ENCODE assay signal across 37 cellular contexts in genomic region chr16:84033251-84034195, GRCh38. TPM values are rescaled to one million over a fixed set of nuclear protein-coding genes. Genes with fewer than 3 reads are reported as not detected.
"Had no signal": no experiment of that assay in that cellular context is flagged by ENCODE, and none has a peak within 500 bp of the region (broad histone marks: within the 10 kb centered on the region; RNA-seq: fewer than 3 reads in every experiment).

No MANE protein-coding gene starts in this region.

- H3K4me3 ChIP-seq: ascending aorta, breast epithelium, cardiac muscle cell, coronary artery, dorsolateral prefrontal cortex, esophagus muscularis mucosa, gastrocnemius medialis, heart left ventricle had no signal

- DNase-seq: activated CD4-positive, alpha-beta memory T cell treated with anti-CD3 and anti-CD28 coated beads for 36 hours; activated CD4-positive, alpha-beta T cell treated with anti-CD3 and anti-CD28 coated beads for 36 hours; activated CD4-positive, alpha-beta T cell treated with anti-CD3 and anti-CD28 coated beads, Interleukin-2, amount 10 ng/mL, durations not matched to agents 24 days and 14 days; activated CD4-positive, CD25-positive, alpha-beta regulatory T cell; activated CD4-positive, CD25-positive, alpha-beta regulatory T cell treated with anti-CD3 and anti-CD28 coated beads, Interleukin-2, amount 50 U/mL, for 72 hours; activated CD8-positive, alpha-beta memory T cell treated with anti-CD3 and anti-CD28 coated beads, Interleukin-2, amount 10 ng/mL, durations not matched to agents 7 days and 5 days; activated CD8-positive, alpha-beta memory T cell treated with anti-CD3 and anti-CD28 coated beads, Interleukin-2, amount 50 U/mL, for 4 hours; activated CD8-positive, alpha-beta T cell treated with anti-CD3 and anti-CD28 coated beads, Interleukin-2, amount 10 ng/mL, durations not matched to agents 7 days and 5 days; activated gamma-delta T cell; activated naive CD4-positive, alpha-beta T cell; activated naive CD4-positive, alpha-beta T cell treated with anti-CD3 and anti-CD28 coated beads, Interleukin-2, amount 10 ng/mL, durations not matched to agents 7 days and 5 days; activated naive CD8-positive, alpha-beta T cell treated with anti-CD3 and anti-CD28 coated beads, Interleukin-2, amount 10 ng/mL, durations not matched to agents 7 days and 5 days; activated T-cell treated with anti-CD3 and anti-CD28 coated beads, Interleukin-2, amount 50 U/mL, for 1 hour; activated T-cell treated with anti-CD3 and anti-CD28 coated beads, Interleukin-2, amount 50 U/mL, for 48 hours; dorsolateral prefrontal cortex; effector memory CD8-positive, alpha-beta T cell; erythroblast; foreskin keratinocyte; gastrocnemius medialis; glutamatergic neuron; heart left ventricle; T-helper 1 cell; T-helper 17 cell; T1000 had no signal

- H3K36me3 Mint-ChIP-seq: activated CD4-positive, alpha-beta memory T cell treated with anti-CD3 and anti-CD28 coated beads for 36 hours; activated CD8-positive, alpha-beta memory T cell treated with anti-CD3 and anti-CD28 coated beads, Interleukin-2, amount 10 ng/mL, durations not matched to agents 7 days and 5 days; activated naive CD4-positive, alpha-beta T cell treated with anti-CD3 and anti-CD28 coated beads, Interleukin-2, amount 10 ng/mL, durations not matched to agents 7 days and 5 days; activated naive CD8-positive, alpha-beta T cell treated with anti-CD3 and anti-CD28 coated beads, Interleukin-2, amount 10 ng/mL, durations not matched to agents 7 days and 5 days; brain had no signal

- H3K27me3 ChIP-seq: ascending aorta, breast epithelium, cardiac muscle cell, dorsolateral prefrontal cortex had no signal

- H3K9me3 ChIP-seq: gastrocnemius medialis had no signal

- H3K27ac Mint-ChIP-seq: activated CD4-positive, alpha-beta memory T cell treated with anti-CD3 and anti-CD28 coated beads for 36 hours; activated CD4-positive, alpha-beta T cell treated with anti-CD3 and anti-CD28 coated beads for 36 hours; activated CD4-positive, alpha-beta T cell treated with anti-CD3 and anti-CD28 coated beads, Interleukin-2, amount 10 ng/mL, durations not matched to agents 24 days and 14 days; activated CD8-positive, alpha-beta memory T cell treated with anti-CD3 and anti-CD28 coated beads, Interleukin-2, amount 10 ng/mL, durations not matched to agents 7 days and 5 days; activated CD8-positive, alpha-beta T cell treated with anti-CD3 and anti-CD28 coated beads, Interleukin-2, amount 10 ng/mL, durations not matched to agents 7 days and 5 days; activated naive CD4-positive, alpha-beta T cell treated with anti-CD3 and anti-CD28 coated beads, Interleukin-2, amount 10 ng/mL, durations not matched to agents 7 days and 5 days; activated naive CD4-positive, alpha-beta T cell treated with anti-CD3 and anti-CD28 coated beads, Interleukin-2, amount 50 U/mL, for 72 hours; activated naive CD8-positive, alpha-beta T cell treated with anti-CD3 and anti-CD28 coated beads, Interleukin-2, amount 10 ng/mL, durations not matched to agents 7 days and 5 days; activated T-helper 1 cell treated with anti-CD3 and anti-CD28 coated beads, Interleukin-12 subunit alpha, Interleukin-12 subunit beta, Interleukin-2, Interleukin-4 antibody, amounts not matched to agents 30 ng/mL and 10 ng/mL and 1 ng/mL, durations not matched to agents 14 hours and 24 hours and 36 hours; activated T-helper 2 cell treated with anti-CD3 and anti-CD28 coated beads, Interferon-gamma antibody, Interleukin-2, Interleukin-4, amounts not matched to agents 10 μg/mL and 5 μg/mL and 100 μg/mL, durations not matched to agents 14 hours and 24 hours and 36 hours; dendritic cell treated with granulocyte-macrophage colony-stimulating factor and Interleukin-4, amounts not matched to agents 40 ng/mL and 50 ng/mL, for 4 days; effector memory CD8-positive, alpha-beta T cell; T-helper 17 cell; T-helper 2 cell treated with Interferon-gamma antibody and Interleukin-4, amounts not matched to agents 5 μg/mL and 100 μg/mL, for 36 hours had no signal

- H3K27ac ChIP-seq: ascending aorta, breast epithelium, cardiac muscle cell, coronary artery, dorsolateral prefrontal cortex, esophagus muscularis mucosa, foreskin keratinocyte, gastrocnemius medialis, heart left ventricle had no signal

- H3K4me1 Mint-ChIP-seq: central memory CD8-positive, alpha-beta T cell had no signal

- H3K9me3 Mint-ChIP-seq: activated CD4-positive, alpha-beta T cell treated with anti-CD3 and anti-CD28 coated beads, Interleukin-2, amount 10 ng/mL, durations not matched to agents 24 days and 14 days; central memory CD8-positive, alpha-beta T cell; effector memory CD8-positive, alpha-beta T cell had no signal

- H3K4me3 Mint-ChIP-seq: activated CD4-positive, alpha-beta memory T cell treated with anti-CD3 and anti-CD28 coated beads for 36 hours; activated CD4-positive, alpha-beta T cell treated with anti-CD3 and anti-CD28 coated beads for 36 hours; activated CD4-positive, alpha-beta T cell treated with anti-CD3 and anti-CD28 coated beads, Interleukin-2, amount 10 ng/mL, durations not matched to agents 24 days and 14 days; activated CD8-positive, alpha-beta memory T cell treated with anti-CD3 and anti-CD28 coated beads, Interleukin-2, amount 10 ng/mL, durations not matched to agents 7 days and 5 days; activated CD8-positive, alpha-beta T cell treated with anti-CD3 and anti-CD28 coated beads, Interleukin-2, amount 10 ng/mL, durations not matched to agents 7 days and 5 days; activated naive CD4-positive, alpha-beta T cell treated with anti-CD3 and anti-CD28 coated beads, Interleukin-2, amount 10 ng/mL, durations not matched to agents 7 days and 5 days; activated naive CD8-positive, alpha-beta T cell treated with anti-CD3 and anti-CD28 coated beads, Interleukin-2, amount 10 ng/mL, durations not matched to agents 7 days and 5 days; activated T-helper 1 cell treated with anti-CD3 and anti-CD28 coated beads, Interleukin-12 subunit alpha, Interleukin-12 subunit beta, Interleukin-2, Interleukin-4 antibody, amounts not matched to agents 30 ng/mL and 10 ng/mL and 1 ng/mL, durations not matched to agents 14 hours and 24 hours and 36 hours; brain; central memory CD8-positive, alpha-beta T cell; dendritic cell treated with granulocyte-macrophage colony-stimulating factor and Interleukin-4, amounts not matched to agents 40 ng/mL and 50 ng/mL, for 4 days; effector memory CD8-positive, alpha-beta T cell; T-helper 17 cell; T-helper 2 cell treated with Interferon-gamma antibody and Interleukin-4, amounts not matched to agents 5 μg/mL and 100 μg/mL, for 36 hours had no signal

- ATAC-seq: activated CD4-positive, alpha-beta T cell treated with anti-CD3 and anti-CD28 coated beads for 36 hours; activated CD8-positive, alpha-beta memory T cell treated with anti-CD3 and anti-CD28 coated beads, Interleukin-2, amount 10 ng/mL, durations not matched to agents 7 days and 5 days; activated CD8-positive, alpha-beta T cell treated with anti-CD3 and anti-CD28 coated beads, Interleukin-2, amount 10 ng/mL, durations not matched to agents 7 days and 5 days; activated naive CD4-positive, alpha-beta T cell treated with anti-CD3 and anti-CD28 coated beads, Interleukin-2, amount 50 U/mL, for 72 hours; effector memory CD8-positive, alpha-beta T cell; foreskin keratinocyte; gastrocnemius medialis; T-helper 17 cell had no signal

- H3K4me1 ChIP-seq: ascending aorta, breast epithelium, esophagus muscularis mucosa, foreskin keratinocyte, gastrocnemius medialis had no signal

- H3K36me3 ChIP-seq: ascending aorta, breast epithelium, cardiac muscle cell, esophagus muscularis mucosa, gastrocnemius medialis, heart left ventricle had no signal

RNA-seq across cellular contexts. Expression of gene SLC38A8, which starts 9.1 kb away (rescaled TPM):
- total RNA-seq: activated CD4-positive, alpha-beta memory T cell treated with anti-CD3 and anti-CD28 coated beads for 36 hours; activated CD4-positive, alpha-beta T cell treated with anti-CD3 and anti-CD28 coated beads for 36 hours; activated CD4-positive, alpha-beta T cell treated with anti-CD3 and anti-CD28 coated beads, Interleukin-2, amount 10 ng/mL, durations not matched to agents 24 days and 14 days; activated CD8-positive, alpha-beta memory T cell treated with anti-CD3 and anti-CD28 coated beads for 36 hours; activated CD8-positive, alpha-beta memory T cell treated with anti-CD3 and anti-CD28 coated beads, Interleukin-2, amount 10 ng/mL, durations not matched to agents 7 days and 5 days; activated CD8-positive, alpha-beta T cell treated with anti-CD3 and anti-CD28 coated beads, Interleukin-2, amount 10 ng/mL, durations not matched to agents 7 days and 5 days; activated naive CD4-positive, alpha-beta T cell treated with anti-CD3 and anti-CD28 coated beads, Interleukin-2, amount 50 U/mL, for 72 hours; activated naive CD8-positive, alpha-beta T cell treated with anti-CD3 and anti-CD28 coated beads, Interleukin-2, amount 10 ng/mL, durations not matched to agents 7 days and 5 days; activated T-helper 1 cell treated with anti-CD3 and anti-CD28 coated beads, Interleukin-12 subunit alpha, Interleukin-12 subunit beta, Interleukin-2, Interleukin-4 antibody, amounts not matched to agents 30 ng/mL and 10 ng/mL and 1 ng/mL, durations not matched to agents 14 hours and 24 hours and 36 hours; activated T-helper 2 cell treated with anti-CD3 and anti-CD28 coated beads, Interferon-gamma antibody, Interleukin-2, Interleukin-4, amounts not matched to agents 10 μg/mL and 5 μg/mL and 100 μg/mL, durations not matched to agents 14 hours and 24 hours and 36 hours; ascending aorta; breast epithelium; cardiac muscle cell; esophagus muscularis mucosa; foreskin keratinocyte; gastrocnemius medialis; T-helper 17 cell had no signal
- polyA plus RNA-seq: cardiac muscle cell, foreskin keratinocyte had no signal
